In genomic region chr21:33441489-33442477, GRCh38 we compare ENCODE assay signal across 8 cellular contexts. TPM values are rescaled to one million over a fixed set of nuclear protein-coding genes. Genes with fewer than 3 reads are reported as not detected.
A peak's percentile ranks its signal among the peaks of the same experiment; 100 is the strongest.
DNase-seq lines count a peak whose midpoint lies in the region; ATAC-seq and TF ChIP-seq lines count a peak whose summit lies in the region.

No MANE protein-coding gene starts in this region.

- H3K27me3 ChIP-seq in BE2C, result no peaks in the 10 kb centered on the region
- H3K27me3 ChIP-seq in RWPE2 (ENCODE audit: insufficient read depth, poor library complexity, severe bottlenecking), result no peaks in the 10 kb centered on the region
- H3K27me3 ChIP-seq in heart right ventricle, result no peaks in the 10 kb centered on the region
- no peaks in the 10 kb centered on the region for H3K27me3 ChIP-seq in vagina
- no peaks in the 10 kb centered on the region for H3K27me3 ChIP-seq in prostate gland (replicated peaks; ENCODE audit: insufficient read depth)

- H3K4me3 ChIP-seq in BE2C (ENCODE audit: low read depth, low read length) (no peak overlapping the region), RWPE2 (ENCODE audit: severe bottlenecking) (no peak overlapping the region), heart right ventricle (no peak overlapping the region), vagina (no peak overlapping the region), prostate gland (no peak overlapping the region)

- peak; percentile 44 for DNase-seq in BE2C
- DNase-seq in GM19238 (ENCODE audit: insufficient read length, low spot score), result peak; percentile 39
- no peak for DNase-seq in RWPE2 (ENCODE audit: low spot score)
- peak; percentile 37 to 85 for DNase-seq in heart right ventricle
- DNase-seq in vagina (ENCODE audit: extremely low spot score in 2 of 2), result no peak
- no peak for DNase-seq in midbrain (lab: John Stamatoyannopoulos, UW)
- no peak for DNase-seq in prostate gland (ENCODE audit: low spot score)

- peak overlapping the region; percentile 42 for H3K27ac ChIP-seq in RWPE2 (ENCODE audit: poor library complexity, severe bottlenecking)
- H3K27ac ChIP-seq in heart right ventricle, result peak overlapping the region in 8 of 10 donors; percentile 8 to 74 (median 57)
- peak overlapping the region; percentile 60 for H3K27ac ChIP-seq in vagina
- H3K27ac ChIP-seq in prostate gland, result no peak overlapping the region

- TF ChIP-seq CTCF in BE2C (IDR thresholded peaks at IDR 0.05; ENCODE audit: low read depth, low read length), result no peak
- no peak for TF ChIP-seq CTCF in RWPE2 (IDR thresholded peaks at IDR 0.05; ENCODE audit: poor library complexity, severe bottlenecking)
- no peak for TF ChIP-seq CTCF in heart right ventricle (IDR thresholded peaks at IDR 0.05)
- TF ChIP-seq CTCF in vagina (IDR thresholded peaks at IDR 0.05), result no peak
- no peak for TF ChIP-seq CTCF in prostate gland (IDR thresholded peaks at IDR 0.05)

- 55 to 58% methylated on average over 11 of the region's 11 CpGs for whole genome bisulfite sequencing in heart right ventricle, 2 donors
- 64% methylated on average over 11 of the region's 11 CpGs for WGBS in prostate gland

- intact Hi-C loops in heart right ventricle (cut with DNase I), result loop anchor here in 6 of 10 donors (2.0 to 10.0 kb wide), 9 partner anchors 39 to 607 kb away; partner anchors contain the start of gene IFNGR2 (in 2 of the 6)
- intact Hi-C loops in vagina (cut with DNase I), result loop anchor here (10.0 kb wide), 2 partner anchors 87 to 237 kb away; no protein-coding TSS in a partner anchor
- intact Hi-C loops in prostate gland (cut with DNase I), result no loop called here

- H3K4me1 ChIP-seq in BE2C (no peaks in the 10 kb centered on the region), RWPE2 (ENCODE audit: insufficient read depth, poor library complexity, severe bottlenecking) (peaks cover 13% of the 10 kb centered on the region), heart right ventricle (peaks cover 0 to 34% (median 20%) of the 10 kb centered on the region in 9 donors), vagina (peaks cover 18% of the 10 kb centered on the region), prostate gland (replicated peaks) (no peaks in the 10 kb centered on the region)

- no peaks in the 10 kb centered on the region for H3K9me3 ChIP-seq in BE2C
- H3K9me3 ChIP-seq in RWPE2 (ENCODE audit: severe bottlenecking), result no peaks in the 10 kb centered on the region
- no peaks in the 10 kb centered on the region for H3K9me3 ChIP-seq in heart right ventricle
- H3K9me3 ChIP-seq in vagina, result no peaks in the 10 kb centered on the region
- H3K9me3 ChIP-seq in prostate gland, result no peaks in the 10 kb centered on the region

- ATAC-seq in HG03378 (IDR thresholded peaks at IDR 0.05; ENCODE audit: unreplicated experiment) (peak; percentile 62), RWPE2 (ENCODE audit: low read depth) (peak; percentile 90), heart right ventricle (peak; percentile 46 to 83 (median 73))

- H3K36me3 ChIP-seq in BE2C, result no peaks in the 10 kb centered on the region; the same call in 1 of the 2 replicates
- peaks cover 22% of the 10 kb centered on the region for H3K36me3 ChIP-seq in RWPE2 (ENCODE audit: low read depth)
- H3K36me3 ChIP-seq in heart right ventricle, result peaks cover 0 to 61% (median 20%) of the 10 kb centered on the region in 9 donors
- H3K36me3 ChIP-seq in vagina, result peaks cover 0 to 23% of the 10 kb centered on the region in 2 donors
- H3K36me3 ChIP-seq in prostate gland, result peaks cover 0 to 5% of the 10 kb centered on the region in 2 donors

- TF ChIP-seq POLR2A in vagina (IDR thresholded peaks at IDR 0.05), result no peak
- TF ChIP-seq POLR2A in prostate gland (IDR thresholded peaks at IDR 0.05), result no peak

RNA-seq across cellular contexts. Expression of gene TMEM50B, which starts 38.0 kb away (rescaled TPM):
- 12.6 TPM for polyA plus RNA-seq in BE2C (2012; ENCODE audit: insufficient read depth, insufficient read length, low read depth)
- total RNA-seq in heart right ventricle (10 to 100 TPM; 26.7 to 40.7 (median 29.6) TPM), vagina (42.5 TPM), prostate gland (10 to 100 TPM; 65.9 to 67.4 TPM)
- polyA plus RNA-seq in heart right ventricle, result 10 to 100 TPM; 43.3 to 71.4 TPM

RNA-seq across cellular contexts. Expression of gene IFNGR2, which starts 38.6 kb away (rescaled TPM):
- polyA plus RNA-seq in BE2C (2012; ENCODE audit: insufficient read depth, insufficient read length, low read depth), result 21.1 TPM
- total RNA-seq in heart right ventricle (10 to 100 TPM; 29.2 to 71.3 (median 36.3) TPM), vagina (89.6 TPM), prostate gland (100 to 1,000 TPM in 1 of 2 donors, 10 to 100 TPM in 1; 88.1 to 122 TPM)
- 10 to 100 TPM; 27.4 to 34.3 TPM for polyA plus RNA-seq in heart right ventricle

RNA-seq across cellular contexts. Expression of gene DNAJC28, which starts 49.7 kb away (rescaled TPM):
- polyA plus RNA-seq in BE2C (2012; ENCODE audit: insufficient read depth, insufficient read length, low read depth), result not detected
- total RNA-seq in heart right ventricle, result 10 to 100 TPM in 1 of 10 donors, 1 to 10 TPM in 9; 4.5 to 10.1 (median 6.9) TPM
- 1 to 10 TPM; 2.2 to 4.2 TPM for polyA plus RNA-seq in heart right ventricle
- 1.5 TPM for total RNA-seq in vagina
- total RNA-seq in prostate gland, result 1 to 10 TPM; 2.3 to 4.4 TPM

Comparison
In these comparisons a context has a peak if more than half of its experiments do, and no peak if none do; other contexts are left out.
1. DNase-seq: peak in BE2C (single experiment), GM19238 (single experiment) and heart right ventricle (2 of 2); none in RWPE2 (single experiment), vagina (0 of 2), midbrain (single experiment) and prostate gland (single experiment).
2. H3K27ac ChIP-seq: peak in RWPE2 (single experiment), heart right ventricle (8 of 10) and vagina (single experiment); none in prostate gland (0 of 2).
3. Peak in every context shown above with its lines, with median percentiles within 50 percentile points of each other: ATAC-seq.